18 cellular contexts compared by ENCODE assay signal in genomic region chr19:30004403-30004802, GRCh38.
"Had no signal": no experiment of that assay in that cellular context is flagged by ENCODE, and none has a peak within 500 bp of the region (broad histone marks: within the 10 kb centered on the region; RNA-seq: fewer than 3 reads in every experiment).

No MANE protein-coding gene starts in this region.

- DNase-seq: activated CD4-positive, alpha-beta memory T cell treated with anti-CD3 and anti-CD28 coated beads for 36 hours; activated effector memory CD4-positive, alpha-beta T cell treated with anti-CD3 and anti-CD28 coated beads, Interleukin-2, amount 50 U/mL, for 16 hours; activated T-cell treated with anti-CD3 and anti-CD28 coated beads, Interleukin-2, amount 50 U/mL, for 48 hours; body of pancreas; effector CD8-positive, alpha-beta T cell; foreskin keratinocyte; heart right ventricle; islet precursor cell; naive B cell; nucleus accumbens; posterior cingulate gyrus; T-helper 1 cell; WERI-Rb-1 had no signal

- H3K27me3 ChIP-seq: body of pancreas, foreskin keratinocyte, heart right ventricle had no signal

- H3K27me3 Mint-ChIP-seq: activated CD4-positive, alpha-beta memory T cell treated with anti-CD3 and anti-CD28 coated beads for 36 hours; activated naive CD4-positive, alpha-beta T cell treated with anti-CD3 and anti-CD28 coated beads, Interleukin-2, amount 50 U/mL, for 24 hours; central memory CD8-positive, alpha-beta T cell; naive B cell had no signal

- H3K4me1 ChIP-seq: body of pancreas, foreskin keratinocyte, heart right ventricle had no signal

- H3K9me3 Mint-ChIP-seq: central memory CD8-positive, alpha-beta T cell had no signal

- H3K27ac ChIP-seq: body of pancreas, coronary artery, foreskin keratinocyte, heart right ventricle, WERI-Rb-1 had no signal

- H3K9me3 ChIP-seq: body of pancreas had no signal

- H3K4me3 Mint-ChIP-seq: activated CD4-positive, alpha-beta memory T cell treated with anti-CD3 and anti-CD28 coated beads for 36 hours; activated naive CD4-positive, alpha-beta T cell treated with anti-CD3 and anti-CD28 coated beads, Interleukin-2, amount 50 U/mL, for 24 hours; central memory CD8-positive, alpha-beta T cell; naive B cell; stimulated activated effector memory CD8-positive, alpha-beta T cell treated with anti-CD3 and anti-CD28 coated beads, Interleukin-12 subunit alpha, Interleukin-12 subunit beta, amount 100 ng/mL, for 72 hours had no signal

- ATAC-seq: body of pancreas; foreskin keratinocyte; heart right ventricle; left lobe of liver; stimulated activated effector memory CD8-positive, alpha-beta T cell treated with anti-CD3 and anti-CD28 coated beads, Interleukin-12 subunit alpha, Interleukin-12 subunit beta, amount 100 ng/mL, for 72 hours had no signal

- H3K4me3 ChIP-seq: body of pancreas, coronary artery, heart right ventricle had no signal

- H3K27ac Mint-ChIP-seq: activated CD4-positive, alpha-beta memory T cell treated with anti-CD3 and anti-CD28 coated beads for 36 hours; activated naive CD4-positive, alpha-beta T cell treated with anti-CD3 and anti-CD28 coated beads, Interleukin-2, amount 50 U/mL, for 24 hours; stimulated activated effector memory CD8-positive, alpha-beta T cell treated with anti-CD3 and anti-CD28 coated beads, Interleukin-12 subunit alpha, Interleukin-12 subunit beta, amount 100 ng/mL, for 72 hours had no signal
